8 cellular contexts compared by ENCODE assay signal in genomic region chr11:121236115-121237001, GRCh38. TPM values are rescaled to one million over a fixed set of nuclear protein-coding genes. Genes with fewer than 3 reads are reported as not detected.
DNase-seq lines count a peak whose midpoint lies in the region; ATAC-seq and TF ChIP-seq lines count a peak whose summit lies in the region.

No MANE protein-coding gene starts in this region.

- WGBS in mesendoderm (ENCODE audit: extremely low coverage, insufficient coverage, low lambda C conversion rate): no CpG with 5 or more reads among the region's 15 CpGs
- 66 to 76% (median 69%) methylated on average over 15 of the region's 15 CpGs for WGBS in spleen, 5 donors

- intact Hi-C loops in head of caudate nucleus (cut with DNase I) (no loop called here), spleen (cut with DNase I; ENCODE audit: low total_unique reads) (no loop called here)

- ATAC-seq in GM18867 (IDR thresholded peaks at IDR 0.05; ENCODE audit: unreplicated experiment): peak; percentile 78
- ATAC-seq in HG02623 (IDR thresholded peaks at IDR 0.05; ENCODE audit: unreplicated experiment): peak; percentile 70

- H3K79me1 ChIP-seq in mesendoderm (ENCODE audit: low read length): no peaks in the 10 kb centered on the region

- no peak overlapping the region for H3K23ac ChIP-seq in mesendoderm (ENCODE audit: low read length)

- no peak for TF ChIP-seq POLR2A in spleen (IDR thresholded peaks at IDR 0.05)

- H3K9me3 ChIP-seq in spleen: no peaks in the 10 kb centered on the region

- H3K9ac ChIP-seq in mesendoderm (ENCODE audit: low read length): no peak overlapping the region

- H3K36me3 ChIP-seq in mesendoderm (ENCODE audit: control insufficient read depth, insufficient read depth, low read length): no peaks in the 10 kb centered on the region
- no peaks in the 10 kb centered on the region for H3K36me3 ChIP-seq in spleen

- H3K4ac ChIP-seq in mesendoderm (ENCODE audit: low read depth, low read length): peak overlapping the region; percentile 62

- no peak overlapping the region for H3K56ac ChIP-seq in mesendoderm (ENCODE audit: low read length)

- H3K4me1 ChIP-seq in mesendoderm (ENCODE audit: control insufficient read depth, low read depth, low read length) (peaks cover 2% of the 10 kb centered on the region), spleen (peaks cover 0 to 8% (median 0%) of the 10 kb centered on the region in 6 donors)

- no peak overlapping the region for H3K4me2 ChIP-seq in mesendoderm (ENCODE audit: low read length)

- DNase-seq in NCI-H82 (lab: John Stamatoyannopoulos, UW) (peak; percentile 29), mesendoderm (peak; percentile 96), NCI-H1105 (lab: John Stamatoyannopoulos, UW) (no peak), head of caudate nucleus (no peak), spleen (no peak)
- no peak for DNase-seq in activated CD8-positive, alpha-beta memory T cell treated with anti-CD3 and anti-CD28 coated beads for 24 hours

- H3K4me3 ChIP-seq in mesendoderm (ENCODE audit: low read length): no peak overlapping the region
- H3K4me3 ChIP-seq in spleen: peak overlapping the region in 1 of 8 donors; percentile 45

- H3K79me2 ChIP-seq in mesendoderm (ENCODE audit: control insufficient read depth, insufficient read depth, low read length): no peaks in the 10 kb centered on the region

- no peak overlapping the region for H4K5ac ChIP-seq in mesendoderm (ENCODE audit: low read length)

- H2AK5ac ChIP-seq in mesendoderm (ENCODE audit: low read length): no peak overlapping the region

- TF ChIP-seq CTCF in spleen (IDR thresholded peaks at IDR 0.05 in 8 of 11, conservative IDR thresholded peaks at IDR 0.05 in 3 of 11): no peak

- no peak overlapping the region for H2BK15ac ChIP-seq in mesendoderm (replicated peaks; ENCODE audit: low read depth)

- H3K27me3 ChIP-seq in mesendoderm (ENCODE audit: insufficient read depth, low read length, poor library complexity) (no peaks in the 10 kb centered on the region), spleen (replicated peaks in 1 of 7) (peaks cover 0 to 16% (median 0%) of the 10 kb centered on the region in 7 donors)

- H2BK5ac ChIP-seq in mesendoderm (ENCODE audit: low read length): peak overlapping the region; percentile 5

- H2BK120ac ChIP-seq in mesendoderm (ENCODE audit: low read depth, low read length): no peak overlapping the region

- no peak overlapping the region for H4K8ac ChIP-seq in mesendoderm (ENCODE audit: low read depth, low read length)

- H3K18ac ChIP-seq in mesendoderm (ENCODE audit: low read length): peak overlapping the region; percentile 88

- H3K27ac ChIP-seq in mesendoderm (ENCODE audit: low read depth, low read length) (no peak overlapping the region), spleen (no peak overlapping the region)

RNA-seq across cellular contexts. Expression of gene SC5D, which starts 56.2 kb away (rescaled TPM):
- 110 TPM for polyA plus RNA-seq in mesendoderm (2013, experiment 1 of 2)
- polyA plus RNA-seq in mesendoderm (2013, experiment 2 of 2): 110 TPM
- 10 to 100 TPM; 14.8 to 25.5 (median 20.2) TPM for total RNA-seq in spleen
- polyA plus RNA-seq in spleen: 1 to 10 TPM; 4.8 to 7.1 (median 6.7) TPM

Comparison
In these comparisons a context has a peak if more than half of its experiments do, and no peak if none do; other contexts are left out.
1. DNase-seq: peak in NCI-H82 (single experiment) and mesendoderm (single experiment); none in NCI-H1105 (single experiment), head of caudate nucleus (0 of 42), spleen (single experiment) and activated CD8-positive, alpha-beta memory T cell treated with anti-CD3 and anti-CD28 coated beads for 24 hours (single experiment).